Comparison of ENCODE assay signal across 8 cellular contexts in the genomic region with DNA sequence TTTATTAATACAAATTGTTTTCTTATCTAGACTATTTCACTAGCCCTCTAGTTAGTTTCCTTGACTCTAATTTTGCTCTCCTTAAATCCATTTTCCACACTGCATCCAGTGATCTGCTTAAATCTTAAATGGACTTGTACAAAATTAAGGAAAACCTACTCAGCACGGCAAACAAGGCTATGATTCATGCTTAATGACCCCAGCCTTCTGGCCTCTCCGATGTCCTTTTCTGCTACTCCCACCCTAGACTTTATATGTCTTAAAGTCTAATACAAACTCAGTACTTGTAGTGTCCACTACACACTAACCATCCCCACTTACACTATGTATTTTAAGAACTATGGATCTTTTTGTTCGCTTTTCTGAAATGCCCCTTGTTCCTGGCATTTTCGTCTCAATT. TPM values are rescaled to one million over a fixed set of nuclear protein-coding genes. Genes with fewer than 3 reads are reported as not detected.
DNase-seq lines count a peak whose midpoint lies in the region; ATAC-seq, FAIRE-seq and TF ChIP-seq lines count a peak whose summit lies in the region.

No MANE protein-coding gene starts in this region.

- TF ChIP-seq CTCF in astrocyte (IDR thresholded peaks at IDR 0.05; ENCODE audit: insufficient read depth, low read depth, low read length): no peak

- H3K4me3 ChIP-seq in astrocyte (ENCODE audit: insufficient read depth, low read depth, low read length) (peak overlapping the region; percentile 90), small intestine (ENCODE audit: low read depth in 1 of 2, low read length in 2 of 2) (peak overlapping the region in 1 of 2 donors; percentile 18)

- peaks cover 82% of the 10 kb centered on the region for H3K79me2 ChIP-seq in astrocyte (ENCODE audit: insufficient read depth, low read length)

- no peaks in the 10 kb centered on the region for H3K9me3 ChIP-seq in astrocyte (ENCODE audit: insufficient read depth, low read depth, low read length)
- no peaks in the 10 kb centered on the region for H3K9me3 ChIP-seq in small intestine (ENCODE audit: control insufficient read depth, low read depth)

- peak overlapping the region; percentile 82 for H3K4me2 ChIP-seq in astrocyte (ENCODE audit: low read length)

- ATAC-seq in HG03469 (IDR thresholded peaks at IDR 0.05; ENCODE audit: unreplicated experiment): no peak
- no peak for ATAC-seq in GM19324 (IDR thresholded peaks at IDR 0.05; ENCODE audit: low FRiP score, unreplicated experiment)

- H2AFZ ChIP-seq in astrocyte (ENCODE audit: low read depth, low read length): no peak overlapping the region

- H3K27me3 ChIP-seq in astrocyte (ENCODE audit: insufficient read depth, low read length) (no peaks in the 10 kb centered on the region), small intestine (ENCODE audit: control insufficient read depth in 2 of 2, insufficient read depth in 2 of 2, low read length in 2 of 2) (no peaks in the 10 kb centered on the region)

- WGBS in small intestine, 3 donors: 22 to 37% (median 25%) methylated on average over 4 of the region's 4 CpGs

- peaks cover 3% of the 10 kb centered on the region for H3K36me3 Mint-ChIP-seq in astrocyte (ENCODE audit: low read depth, unreplicated experiment)

- peak overlapping the region; percentile 96 for H3K9ac ChIP-seq in astrocyte (ENCODE audit: low read length)

- peak overlapping the region; percentile 99 for H3K4me3 Mint-ChIP-seq in astrocyte (ENCODE audit: unreplicated experiment)

- H3K4me1 ChIP-seq in astrocyte (ENCODE audit: insufficient read depth, low read length) (peaks cover 13% of the 10 kb centered on the region), small intestine (ENCODE audit: control insufficient read depth in 2 of 2, insufficient read depth in 1 of 2, low read depth in 1 of 2, low read length in 1 of 2) (peaks cover 0 to 4% of the 10 kb centered on the region in 2 donors)

- peak overlapping the region; percentile 35 for H3K27ac ChIP-seq in astrocyte (ENCODE audit: low read depth, low read length)
- H3K27ac ChIP-seq in small intestine (ENCODE audit: low read depth in 1 of 2, low read length in 1 of 2): no peak overlapping the region

- in situ Hi-C loops in ACHN (cut with HindIII; ENCODE audit: low pct_ligation_motif_present, low pct_unique_long_range_greater_than_20kb, low sequenced_read_pairs): no loop called here

- H3K27me3 Mint-ChIP-seq in astrocyte (ENCODE audit: low read depth, unreplicated experiment): no peaks in the 10 kb centered on the region

- DNase-seq in ACHN: peak; percentile 27
- DNase-seq in HCEC 1CT: peak; percentile 41
- DNase-seq in astrocyte (ENCODE audit: low read depth): peak; percentile 36
- peak; percentile 8 for DNase-seq in medulla oblongata (ENCODE audit: extremely low spot score)
- no peak for DNase-seq in small intestine
- DNase-seq in NCI-H1694 (lab: John Stamatoyannopoulos, UW): no peak

- peaks cover 38% of the 10 kb centered on the region for H4K20me1 ChIP-seq in astrocyte (ENCODE audit: insufficient read depth, low read length)

- no peak for FAIRE-seq in astrocyte (lab: Jason Lieb, UNC)
- no peak for FAIRE-seq in small intestine (lab: Jason Lieb, UNC)

- H3K27ac Mint-ChIP-seq in astrocyte (ENCODE audit: unreplicated experiment): peak overlapping the region; percentile 98

- peaks cover 3% of the 10 kb centered on the region for H3K36me3 ChIP-seq in astrocyte (ENCODE audit: insufficient read depth, low read length)
- H3K36me3 ChIP-seq in small intestine (ENCODE audit: control insufficient read depth in 2 of 2, insufficient read depth in 2 of 2, low read length in 2 of 2): no peaks in the 10 kb centered on the region

- H3K9me3 Mint-ChIP-seq in astrocyte (ENCODE audit: unreplicated experiment): no peaks in the 10 kb centered on the region

- H3K4me1 Mint-ChIP-seq in astrocyte (ENCODE audit: low read depth, unreplicated experiment): peaks cover 7% of the 10 kb centered on the region

RNA-seq across cellular contexts. Expression of a gene that starts 2.2 kb away (rescaled TPM):
- 95.3 and 105 TPM in 2 replicates for total RNA-seq in astrocyte
- polyA plus RNA-seq in small intestine: 10 to 100 TPM in 1 of 3 donors, 1 to 10 TPM in 2; 8.9 to 26.8 (median 9.5) TPM

RNA-seq across cellular contexts. Expression of a gene that starts 2.5 kb away (rescaled TPM):
- 4.2 and 7.9 TPM in 2 replicates for total RNA-seq in astrocyte
- polyA plus RNA-seq in small intestine: 1 to 10 TPM; 1.4 to 5.4 (median 3.1) TPM

Comparison
In these comparisons a context has a peak if more than half of its experiments do, and no peak if none do; other contexts are left out.
1. DNase-seq: peak in ACHN (single experiment), HCEC 1CT (single experiment), astrocyte (single experiment) and medulla oblongata (single experiment); none in small intestine (single experiment) and NCI-H1694 (single experiment).